In the genomic region with DNA sequence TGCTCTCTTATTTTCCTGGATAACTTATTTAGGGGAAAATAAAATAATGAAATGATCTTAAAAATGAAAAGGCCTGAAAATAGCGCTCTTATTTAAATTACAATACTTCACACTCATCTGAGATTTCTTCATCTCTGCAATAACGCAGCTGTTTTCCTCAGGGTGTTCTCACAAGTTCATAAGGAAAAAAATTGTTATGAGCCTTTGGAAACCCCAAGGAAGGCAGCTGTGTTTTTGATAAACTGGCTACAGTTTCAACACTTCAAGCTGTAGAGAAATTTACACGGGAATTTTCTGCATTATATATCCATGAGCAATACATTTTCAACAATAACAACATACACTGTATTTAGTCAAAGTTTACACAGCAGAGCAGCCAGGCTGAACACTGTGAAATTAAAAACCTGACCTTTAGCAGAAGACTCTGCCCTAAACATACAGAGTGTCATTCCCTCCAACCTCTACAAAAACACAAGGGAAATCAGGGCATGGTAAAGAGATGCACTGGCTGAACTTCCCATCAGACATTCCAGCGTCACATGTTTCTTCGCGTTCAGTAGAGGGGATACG, we compare ENCODE assay signal across 2 cellular contexts.
TF ChIP-seq lines count a peak whose summit lies in the region.

No MANE protein-coding gene starts in this region.

TF ChIP-seq in IMR-90, 13 proteins besides CTCF, POLR2A, EP300 and RAD21:
- TF ChIP-seq, protein P1, sequence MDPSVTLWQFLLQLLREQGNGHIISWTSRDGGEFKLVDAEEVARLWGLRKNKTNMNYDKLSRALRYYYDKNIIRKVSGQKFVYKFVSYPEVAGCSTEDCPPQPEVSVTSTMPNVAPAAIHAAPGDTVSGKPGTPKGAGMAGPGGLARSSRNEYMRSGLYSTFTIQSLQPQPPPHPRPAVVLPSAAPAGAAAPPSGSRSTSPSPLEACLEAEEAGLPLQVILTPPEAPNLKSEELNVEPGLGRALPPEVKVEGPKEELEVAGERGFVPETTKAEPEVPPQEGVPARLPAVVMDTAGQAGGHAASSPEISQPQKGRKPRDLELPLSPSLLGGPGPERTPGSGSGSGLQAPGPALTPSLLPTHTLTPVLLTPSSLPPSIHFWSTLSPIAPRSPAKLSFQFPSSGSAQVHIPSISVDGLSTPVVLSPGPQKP (IDR thresholded peaks at IDR 0.05; ENCODE audit: borderline replicate concordance, low read depth, low read length) = no peak
- no peak for TF ChIP-seq CHD1 (IDR thresholded peaks at IDR 0.05; ENCODE audit: low read depth, low read length)

TF ChIP-seq in H1, 55 proteins besides CTCF, POLR2A, EP300 and RAD21 (continued from another document):
- no peak for TF ChIP-seq JUND (IDR thresholded peaks at IDR 0.05; ENCODE audit: low read length)
- TF ChIP-seq SRF (IDR thresholded peaks at IDR 0.05; ENCODE audit: low read depth, low read length) = no peak
- TF ChIP-seq JUN (IDR thresholded peaks at IDR 0.05; ENCODE audit: low read depth, low read length) = no peak
- no peak for TF ChIP-seq KDM1A (IDR thresholded peaks at IDR 0.05; ENCODE audit: borderline replicate concordance, low read length)
